8 cellular contexts compared by ENCODE assay signal in the genomic region with DNA sequence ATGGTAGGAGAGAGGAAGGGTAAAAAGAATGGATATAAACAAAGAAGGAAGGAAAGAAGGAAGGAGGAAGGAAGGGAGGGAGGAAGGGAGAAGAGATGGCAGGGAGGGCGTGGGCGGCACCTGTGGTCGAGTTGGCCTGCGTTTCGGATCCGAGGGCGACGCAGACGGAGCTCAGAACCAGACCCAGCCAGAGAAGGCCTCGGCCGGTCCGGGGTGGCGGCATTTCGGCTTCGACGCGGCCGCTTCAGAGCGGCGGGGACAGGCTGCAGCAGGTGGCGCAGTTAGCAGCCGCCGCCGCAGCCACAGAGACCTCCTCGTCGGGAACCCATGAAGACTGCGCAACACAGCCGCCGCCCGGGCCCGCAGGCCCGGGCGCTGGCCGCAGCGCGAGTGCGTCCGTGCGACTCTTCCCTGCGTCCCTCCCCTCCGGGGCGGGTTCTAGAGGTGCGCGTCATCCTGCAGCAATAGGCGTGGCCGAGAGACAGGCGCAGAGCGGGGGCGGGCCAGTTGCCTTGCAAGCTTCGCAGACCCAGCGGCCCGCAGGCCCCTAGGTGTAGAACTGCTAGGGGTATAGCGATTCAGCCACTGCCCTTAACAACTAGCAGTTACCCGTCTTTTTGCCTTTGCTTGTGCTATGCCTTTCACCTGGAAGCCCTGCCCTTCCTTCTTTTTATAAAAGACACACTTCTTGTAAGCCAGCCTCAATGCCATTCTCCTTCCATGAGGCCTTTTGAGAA. TPM values are rescaled to one million over a fixed set of nuclear protein-coding genes. Genes with fewer than 3 reads are reported as not detected.
DNase-seq lines count a peak whose midpoint lies in the region; TF ChIP-seq lines count a peak whose summit lies in the region.

A gene with protein sequence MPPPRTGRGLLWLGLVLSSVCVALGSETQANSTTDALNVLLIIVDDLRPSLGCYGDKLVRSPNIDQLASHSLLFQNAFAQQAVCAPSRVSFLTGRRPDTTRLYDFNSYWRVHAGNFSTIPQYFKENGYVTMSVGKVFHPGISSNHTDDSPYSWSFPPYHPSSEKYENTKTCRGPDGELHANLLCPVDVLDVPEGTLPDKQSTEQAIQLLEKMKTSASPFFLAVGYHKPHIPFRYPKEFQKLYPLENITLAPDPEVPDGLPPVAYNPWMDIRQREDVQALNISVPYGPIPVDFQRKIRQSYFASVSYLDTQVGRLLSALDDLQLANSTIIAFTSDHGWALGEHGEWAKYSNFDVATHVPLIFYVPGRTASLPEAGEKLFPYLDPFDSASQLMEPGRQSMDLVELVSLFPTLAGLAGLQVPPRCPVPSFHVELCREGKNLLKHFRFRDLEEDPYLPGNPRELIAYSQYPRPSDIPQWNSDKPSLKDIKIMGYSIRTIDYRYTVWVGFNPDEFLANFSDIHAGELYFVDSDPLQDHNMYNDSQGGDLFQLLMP (minus strand): TSS at position 392 of the 737 bp plus-strand sequence. CDS start 169 bp downstream, at position 223.

- H2BK120ac ChIP-seq in H9 (ENCODE audit: low read depth, low read length, poor library complexity, severe bottlenecking) = no peak within 1 kb of the TSS

- H4K91ac ChIP-seq in H9 (ENCODE audit: insufficient read length, low read depth, low read length) = no peak within 1 kb of the TSS

- H3T11ph ChIP-seq in H9 (ENCODE audit: low read length) = no peak within 1 kb of the TSS

- TF ChIP-seq EP300 in stomach (IDR thresholded peaks at IDR 0.05) = no peak

- TF ChIP-seq CTCF in H9 (conservative IDR thresholded peaks at IDR 0.05) = peak; percentile 21; the same call in 2 of the 3 replicates
- peak; percentile 3 for TF ChIP-seq CTCF in fibroblast of villous mesenchyme (IDR thresholded peaks at IDR 0.05; ENCODE audit: insufficient read depth, low read depth, low read length)
- no peak for TF ChIP-seq CTCF in neural crest cell (conservative IDR thresholded peaks at IDR 0.05)
- no peak for TF ChIP-seq CTCF in stomach (IDR thresholded peaks at IDR 0.05)

- H3K18ac ChIP-seq in H9 (ENCODE audit: insufficient read length, low read depth, low read length) = peak within 1 kb of the TSS; percentile 72

- H3K23me2 ChIP-seq in H9 (ENCODE audit: insufficient read length, low read depth, low read length, poor library complexity, severe bottlenecking) = peaks cover 2% of the 10 kb centered on the region

- no peak within 1 kb of the TSS for H2AFZ ChIP-seq in H9 (ENCODE audit: low read length)

- H3K56ac ChIP-seq in H9 (ENCODE audit: insufficient read length, low read depth, low read length) = no peak within 1 kb of the TSS

- H3K4me3 Mint-ChIP-seq in H9 (peak within 1 kb of the TSS; percentile 65 to 85), neural crest cell (peak within 1 kb of the TSS; percentile 79)

- peaks cover 9 to 16% of the 10 kb centered on the region in 2 experiments for H3K4me1 Mint-ChIP-seq in H9
- peaks cover 10% of the 10 kb centered on the region for H3K4me1 Mint-ChIP-seq in neural crest cell

- H2BK20ac ChIP-seq in H9 (ENCODE audit: low read depth, low read length, poor library complexity, severe bottlenecking) = no peak within 1 kb of the TSS

- no peak within 1 kb of the TSS for H2BK5ac ChIP-seq in H9 (ENCODE audit: insufficient read length, low read length)

- intact Hi-C loops in stomach (cut with DNase I; ENCODE audit: low total_unique reads) = no loop called here

- in situ Hi-C loops in G401 (cut with HindIII; ENCODE audit: low sequenced_read_pairs) = no loop called here

- H3K79me2 ChIP-seq in H9 (ENCODE audit: insufficient read depth, low read length) = no peaks in the 10 kb centered on the region

- H2AK5ac ChIP-seq in H9 (ENCODE audit: insufficient read length, low read length) = no peak within 1 kb of the TSS

- peak within 1 kb of the TSS; percentile 94 for H3K4me2 ChIP-seq in H9 (ENCODE audit: insufficient read depth, insufficient read length, low read length)

- TF ChIP-seq POLR2A in stomach (IDR thresholded peaks at IDR 0.05) = peak in 2 of 4 donors; percentile 46 to 61

- no peak within 1 kb of the TSS for H2BK12ac ChIP-seq in H9 (ENCODE audit: insufficient read length, low read depth, low read length)

- H3K27me3 Mint-ChIP-seq in H9 (ENCODE audit: low read depth) (peaks cover 6% of the 10 kb centered on the region), neural crest cell (ENCODE audit: low read depth) (peaks cover 6% of the 10 kb centered on the region)

- no peak within 1 kb of the TSS for H4K8ac ChIP-seq in H9 (replicated peaks; ENCODE audit: insufficient read length, low read depth, low read length)

- peaks cover 51% of the 10 kb centered on the region for H3K9me3 ChIP-seq in H9 (ENCODE audit: control insufficient read depth, low read depth, low read length)
- H3K9me3 ChIP-seq in MG63 = no peaks in the 10 kb centered on the region
- no peaks in the 10 kb centered on the region for H3K9me3 ChIP-seq in stomach

- peak within 1 kb of the TSS; percentile 78 for H3K14ac ChIP-seq in H9 (ENCODE audit: insufficient read depth, low read length)

- H3K27me3 ChIP-seq in H9 (ENCODE audit: insufficient read depth, low read length) = no peaks in the 10 kb centered on the region
- no peaks in the 10 kb centered on the region for H3K27me3 ChIP-seq in MG63
- H3K27me3 ChIP-seq in stomach = no peaks in the 10 kb centered on the region

- H4K5ac ChIP-seq in H9 (ENCODE audit: insufficient read length, low read depth, low read length) = peak within 1 kb of the TSS; percentile 57

- H3K27ac ChIP-seq in H9 (ENCODE audit: insufficient read length, low read depth, low read length) = no peak within 1 kb of the TSS
- peak within 1 kb of the TSS; percentile 88 to 93 (median 90) for H3K27ac ChIP-seq in stomach

- H3K23ac ChIP-seq in H9 (ENCODE audit: insufficient read length, low read depth, low read length) = no peak within 1 kb of the TSS

- no peaks in the 10 kb centered on the region for H3K79me1 ChIP-seq in H9 (ENCODE audit: insufficient read depth, low read depth, low read length, poor library complexity, severe bottlenecking)

- no peak within 1 kb of the TSS for H2BK15ac ChIP-seq in H9 (ENCODE audit: low read depth, low read length)

- WGBS in H9 (ENCODE audit: extremely low coverage, insufficient read length, low lambda C conversion rate) = no CpG with 5 or more reads among the region's 54 CpGs
- WGBS in stomach, 5 donors = 0 to 50% (median 4%) methylated on average over 21 to 54 of the region's 54 CpGs

- peaks cover 4 to 24% (median 23%) of the 10 kb centered on the region in 3 experiments for H3K36me3 Mint-ChIP-seq in H9 (ENCODE audit: insufficient read depth in 1 of 3, low read depth in 3 of 3)
- no peaks in the 10 kb centered on the region for H3K36me3 Mint-ChIP-seq in neural crest cell (ENCODE audit: low read depth)

- H3K4me3 ChIP-seq in MG63 (peak within 1 kb of the TSS; percentile 59), fibroblast of villous mesenchyme (ENCODE audit: low read depth, low read length) (peak within 1 kb of the TSS; percentile 69), stomach (peak within 1 kb of the TSS; percentile 55 to 62 (median 58))

- H4K20me1 ChIP-seq in H9 (ENCODE audit: control insufficient read depth, insufficient read depth, insufficient read length) = no peaks in the 10 kb centered on the region

- H3K36me3 ChIP-seq in MG63 (no peaks in the 10 kb centered on the region), stomach (peaks cover 7 to 23% (median 21%) of the 10 kb centered on the region in 4 donors)

- H3K9ac ChIP-seq in H9 (ENCODE audit: extremely low read depth, insufficient read length, low read length) = peak within 1 kb of the TSS; percentile 72

- no peaks in the 10 kb centered on the region; the same call in 1 of the 2 replicates for H3K4me1 ChIP-seq in H9 (ENCODE audit: insufficient read depth, low read length)
- peaks cover 0 to 26% (median 11%) of the 10 kb centered on the region in 4 donors for H3K4me1 ChIP-seq in stomach

- H3K9me3 Mint-ChIP-seq in H9 = peaks cover 50 to 70% of the 10 kb centered on the region in 2 experiments
- H3K9me3 Mint-ChIP-seq in neural crest cell = no peaks in the 10 kb centered on the region

- no peak within 1 kb of the TSS for H3K4ac ChIP-seq in H9 (ENCODE audit: low read depth, low read length)

- H3K27ac Mint-ChIP-seq in H9 = peak within 1 kb of the TSS in 1 of 3 experiments; percentile 58; a peak in 2 of 7 replicates
- peak within 1 kb of the TSS; percentile 50 for H3K27ac Mint-ChIP-seq in neural crest cell (ENCODE audit: unreplicated experiment)

- DNase-seq in G401 (ENCODE audit: low spot score) = peak; percentile 92
- DNase-seq in H9 = peak; percentile 90
- peak; percentile 84 for DNase-seq in MG63
- peak; percentile 10 for DNase-seq in SIG-M5 (lab: John Stamatoyannopoulos, UW)
- DNase-seq in activated gamma-delta T cell treated with Interleukin-2 at 50 U/mL for 16 hours = peak; percentile 78
- peak; percentile 87 for DNase-seq in fibroblast of villous mesenchyme (ENCODE audit: low read depth)
- peak; percentile 64 for DNase-seq in neural crest cell (ENCODE audit: low read depth, low spot score)
- peak; percentile 90 for DNase-seq in stomach

RNA-seq across cellular contexts. Expression of the gene that starts here (rescaled TPM):
- total RNA-seq in G401 (2014; rRNA removed; shearing (Covaris generic)) = 10.8 and 12.1 TPM in 2 replicates
- 38.5 and 39.2 TPM in 2 replicates for total RNA-seq in H9 (2021)
- total RNA-seq in MG63 (2014; rRNA removed; shearing (Covaris generic); ENCODE audit: low replicate concordance) = 3.6 and 11.6 TPM in 2 replicates
- 35.4 and 50.1 TPM in 2 replicates for total RNA-seq in fibroblast of villous mesenchyme
- total RNA-seq in neural crest cell = 25.3 and 28.6 TPM in 2 replicates
- 100 to 1,000 TPM in 1 of 5 donors, 10 to 100 TPM in 3, 1 to 10 TPM in 1; 8.7 to 138 (median 66.4) TPM for total RNA-seq in stomach
- polyA plus RNA-seq in stomach = 10 to 100 TPM; 18.0 to 50.4 (median 32.9) TPM

Comparison
In these comparisons a context has a peak if more than half of its experiments do, and no peak if none do; other contexts are left out.
1. DNase-seq: peak in every context shown above with its lines; median percentile 92 in G401; 90 in H9; 90 in stomach; 87 in fibroblast of villous mesenchyme; 84 in MG63; 78 in activated gamma-delta T cell treated with Interleukin-2 at 50 U/mL for 16 hours; 64 in neural crest cell; 10 in SIG-M5.
2. CTCF ChIP-seq: peak in H9 (single experiment) and fibroblast of villous mesenchyme (single experiment); none in neural crest cell (single experiment) and stomach (0 of 7).
3. Peak in every context shown above with its lines, with median percentiles within 50 percentile points of each other: H3K4me3 ChIP-seq.